ENCODE assay signal across 9 cellular contexts in genomic region chr7:45921699-45922519, GRCh38. TPM values are rescaled to one million over a fixed set of nuclear protein-coding genes. Genes with fewer than 3 reads are reported as not detected.
DNase-seq lines count a peak whose midpoint lies in the region; ATAC-seq and TF ChIP-seq lines count a peak whose summit lies in the region.
"Had no signal": no experiment of that assay in that cellular context is flagged by ENCODE, and none has a peak within 500 bp of the region (broad histone marks: within the 10 kb centered on the region; RNA-seq: fewer than 3 reads in every experiment).

No MANE protein-coding gene starts in this region.

- DNase-seq in CD8-positive, alpha-beta T cell, result no peak
- DNase-seq in HCEC 1CT (peak; percentile 74), T-helper 17 cell (no peak), naive B cell (no peak)

- intact Hi-C loops in CD8-positive, alpha-beta T cell (cut with DNase I, micrococcal nuclease), result loop anchor here in 1 of 2 experiments (10.0 kb wide), 1 partner anchor 1333 kb away; no protein-coding TSS in a partner anchor

- peak overlapping the region; percentile 43 for H3K4me3 Mint-ChIP-seq in CD8-positive, alpha-beta T cell
- H3K4me3 Mint-ChIP-seq in T-helper 17 cell, result peak overlapping the region; percentile 78
- H3K4me3 Mint-ChIP-seq in naive B cell, result peak overlapping the region in 5 of 8 donors; percentile 22 to 86 (median 43)

- peak overlapping the region; percentile 13 for H3K4me3 ChIP-seq in CD8-positive, alpha-beta T cell (ENCODE audit: low read depth, low read length)

- peaks cover 37% of the 10 kb centered on the region for H3K4me1 ChIP-seq in CD8-positive, alpha-beta T cell (ENCODE audit: insufficient read depth, low read length)

- POLR2A ChIA-PET in CD8-positive, alpha-beta T cell (lab: Charles Lee), result no interaction called here

- no peaks in the 10 kb centered on the region for H3K36me3 Mint-ChIP-seq in CD8-positive, alpha-beta T cell
- no peaks in the 10 kb centered on the region for H3K36me3 Mint-ChIP-seq in T-helper 17 cell (ENCODE audit: low read depth)
- no peaks in the 10 kb centered on the region for H3K36me3 Mint-ChIP-seq in naive B cell

- peaks cover 59% of the 10 kb centered on the region for H3K27me3 Mint-ChIP-seq in CD8-positive, alpha-beta T cell (ENCODE audit: low read depth)
- peaks cover 55% of the 10 kb centered on the region for H3K27me3 Mint-ChIP-seq in T-helper 17 cell
- H3K27me3 Mint-ChIP-seq in naive B cell, result peaks cover 63 to 76% (median 71%) of the 10 kb centered on the region in 3 donors

- H3K4me1 Mint-ChIP-seq in CD8-positive, alpha-beta T cell (ENCODE audit: low read depth), result peaks cover 20% of the 10 kb centered on the region
- H3K4me1 Mint-ChIP-seq in T-helper 17 cell, result peaks cover 25% of the 10 kb centered on the region
- peaks cover 13 to 30% (median 27%) of the 10 kb centered on the region in 3 donors for H3K4me1 Mint-ChIP-seq in naive B cell

- no peak overlapping the region for H3K27ac ChIP-seq in CD8-positive, alpha-beta T cell (ENCODE audit: low read depth, low read length)

- no peak for TF ChIP-seq CTCF in CD8-positive, alpha-beta T cell (IDR thresholded peaks at IDR 0.05)

- H3K9me3 ChIP-seq in CD8-positive, alpha-beta T cell (ENCODE audit: low read length), result no peaks in the 10 kb centered on the region
- H3K9me3 ChIP-seq in T-helper 17 cell (ENCODE audit: control insufficient read depth, low read length, poor library complexity, severe bottlenecking), result no peaks in the 10 kb centered on the region

- no peak overlapping the region for H3K27ac Mint-ChIP-seq in CD8-positive, alpha-beta T cell
- H3K27ac Mint-ChIP-seq in T-helper 17 cell (no peak overlapping the region), naive B cell (peak overlapping the region in 1 of 6 donors; percentile 58)

- H3K27me3 ChIP-seq in CD8-positive, alpha-beta T cell (ENCODE audit: insufficient read depth, low read length), result peaks cover 5% of the 10 kb centered on the region

- no peaks in the 10 kb centered on the region for H3K9me3 Mint-ChIP-seq in CD8-positive, alpha-beta T cell
- H3K9me3 Mint-ChIP-seq in naive B cell, result peaks cover 0 to 2% (median 0%) of the 10 kb centered on the region in 7 donors

- no peak for ATAC-seq in CD8-positive, alpha-beta T cell
- no peak for ATAC-seq in T-helper 17 cell
- peak; percentile 14 for ATAC-seq in esophagus mucosa
- no peak for ATAC-seq in naive B cell (ENCODE audit: low read depth in 2 of 2)
- no peak for ATAC-seq in HG03039 (IDR thresholded peaks at IDR 0.05; ENCODE audit: unreplicated experiment)
- no peak for ATAC-seq in HG03025 (IDR thresholded peaks at IDR 0.05; ENCODE audit: low FRiP score, unreplicated experiment)
- no peak for ATAC-seq in GM18519 (IDR thresholded peaks at IDR 0.05; ENCODE audit: low FRiP score, unreplicated experiment)

- H3K36me3 ChIP-seq in CD8-positive, alpha-beta T cell (ENCODE audit: insufficient read depth, low read length), result no peaks in the 10 kb centered on the region

- CTCF ChIA-PET in CD8-positive, alpha-beta T cell (lab: Charles Lee), result interaction anchor here (0.6 to 1.5 kb wide), 5 partner anchors 16 to 1171 kb away, joined by 3 read pairs; no protein-coding TSS in a partner anchor

RNA-seq across cellular contexts. Expression of gene IGFBP3, which starts 0.8 kb away (rescaled TPM):
- 1 to 10 TPM; 3.9 to 4.2 TPM for total RNA-seq in CD8-positive, alpha-beta T cell
- total RNA-seq in T-helper 17 cell, result 10 to 100 TPM in 1 of 2 donors, 1 to 10 TPM in 1; 7.2 to 19.0 TPM
- 7.9 TPM for total RNA-seq in esophagus mucosa
- polyA plus RNA-seq in naive B cell (ENCODE audit: low read depth in 6 of 6), result not detected

RNA-seq across cellular contexts. Expression of gene IGFBP1, which starts 33.6 kb away (rescaled TPM):
- total RNA-seq in CD8-positive, alpha-beta T cell, result not detected
- total RNA-seq in T-helper 17 cell (not detected), esophagus mucosa (not detected)
- not detected for polyA plus RNA-seq in naive B cell (ENCODE audit: low read depth in 6 of 6)
- total RNA-seq: T-helper 2 cell treated with Interferon-gamma antibody and Interleukin-4, amounts not matched to agents 100 ng/mL and 5 ng/mL, for 36 hours had no signal

RNA-seq across cellular contexts. Expression of gene CCDC201, which starts 49.0 kb away (rescaled TPM):
- total RNA-seq in CD8-positive, alpha-beta T cell, result not detected
- total RNA-seq in T-helper 17 cell (not detected), esophagus mucosa (not detected)
- polyA plus RNA-seq in naive B cell (ENCODE audit: low read depth in 6 of 6), result not detected
- total RNA-seq: T-helper 2 cell treated with Interferon-gamma antibody and Interleukin-4, amounts not matched to agents 100 ng/mL and 5 ng/mL, for 36 hours had no signal
